In the genomic region with DNA sequence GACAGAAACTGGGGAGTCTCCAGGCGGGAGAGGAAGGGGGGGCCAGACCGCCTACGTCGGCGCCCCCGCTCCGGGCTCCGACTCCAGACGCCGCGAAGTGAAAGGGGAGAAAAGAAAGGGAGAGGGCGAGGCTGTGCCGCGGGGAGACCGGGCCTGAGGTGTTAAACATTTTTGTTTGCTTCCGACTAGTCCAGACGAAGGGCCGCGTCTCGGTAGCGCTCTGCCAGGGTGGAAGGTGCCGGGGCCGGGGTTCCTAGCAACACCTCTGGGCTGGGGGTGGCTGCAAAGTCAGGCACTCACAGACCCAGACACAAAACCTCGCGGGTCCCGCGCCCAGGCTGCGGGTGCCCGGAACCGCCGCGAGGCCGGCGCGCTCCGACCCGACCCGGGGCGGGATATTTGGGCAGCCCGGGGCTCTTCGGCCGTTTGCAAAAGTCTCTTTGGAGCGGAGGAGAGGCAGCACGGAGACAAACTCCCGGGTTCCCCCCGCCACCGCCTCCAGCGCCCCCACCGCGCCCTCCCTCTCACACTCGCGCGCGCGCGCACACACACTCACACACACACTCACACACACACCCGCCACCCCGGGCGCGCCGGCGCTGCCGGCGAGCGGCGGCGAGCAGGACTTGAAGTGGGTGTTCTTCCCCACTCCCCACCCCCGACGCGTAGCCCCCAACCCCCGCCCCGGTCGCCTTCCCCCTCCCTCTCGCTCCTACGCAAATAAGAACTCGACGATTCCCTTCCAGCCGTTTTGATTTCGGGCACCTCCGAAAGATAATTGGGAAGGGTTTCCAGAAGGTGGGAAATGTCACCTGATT, we compare ENCODE assay signal across 1 cellular context.
TF ChIP-seq lines count a peak whose summit lies in the region.

No MANE protein-coding gene starts in this region.

TF ChIP-seq in HepG2, 621 proteins besides CTCF, POLR2A, EP300 and RAD21 (continued from another document and continues in another):
- TF ChIP-seq, protein P1, sequence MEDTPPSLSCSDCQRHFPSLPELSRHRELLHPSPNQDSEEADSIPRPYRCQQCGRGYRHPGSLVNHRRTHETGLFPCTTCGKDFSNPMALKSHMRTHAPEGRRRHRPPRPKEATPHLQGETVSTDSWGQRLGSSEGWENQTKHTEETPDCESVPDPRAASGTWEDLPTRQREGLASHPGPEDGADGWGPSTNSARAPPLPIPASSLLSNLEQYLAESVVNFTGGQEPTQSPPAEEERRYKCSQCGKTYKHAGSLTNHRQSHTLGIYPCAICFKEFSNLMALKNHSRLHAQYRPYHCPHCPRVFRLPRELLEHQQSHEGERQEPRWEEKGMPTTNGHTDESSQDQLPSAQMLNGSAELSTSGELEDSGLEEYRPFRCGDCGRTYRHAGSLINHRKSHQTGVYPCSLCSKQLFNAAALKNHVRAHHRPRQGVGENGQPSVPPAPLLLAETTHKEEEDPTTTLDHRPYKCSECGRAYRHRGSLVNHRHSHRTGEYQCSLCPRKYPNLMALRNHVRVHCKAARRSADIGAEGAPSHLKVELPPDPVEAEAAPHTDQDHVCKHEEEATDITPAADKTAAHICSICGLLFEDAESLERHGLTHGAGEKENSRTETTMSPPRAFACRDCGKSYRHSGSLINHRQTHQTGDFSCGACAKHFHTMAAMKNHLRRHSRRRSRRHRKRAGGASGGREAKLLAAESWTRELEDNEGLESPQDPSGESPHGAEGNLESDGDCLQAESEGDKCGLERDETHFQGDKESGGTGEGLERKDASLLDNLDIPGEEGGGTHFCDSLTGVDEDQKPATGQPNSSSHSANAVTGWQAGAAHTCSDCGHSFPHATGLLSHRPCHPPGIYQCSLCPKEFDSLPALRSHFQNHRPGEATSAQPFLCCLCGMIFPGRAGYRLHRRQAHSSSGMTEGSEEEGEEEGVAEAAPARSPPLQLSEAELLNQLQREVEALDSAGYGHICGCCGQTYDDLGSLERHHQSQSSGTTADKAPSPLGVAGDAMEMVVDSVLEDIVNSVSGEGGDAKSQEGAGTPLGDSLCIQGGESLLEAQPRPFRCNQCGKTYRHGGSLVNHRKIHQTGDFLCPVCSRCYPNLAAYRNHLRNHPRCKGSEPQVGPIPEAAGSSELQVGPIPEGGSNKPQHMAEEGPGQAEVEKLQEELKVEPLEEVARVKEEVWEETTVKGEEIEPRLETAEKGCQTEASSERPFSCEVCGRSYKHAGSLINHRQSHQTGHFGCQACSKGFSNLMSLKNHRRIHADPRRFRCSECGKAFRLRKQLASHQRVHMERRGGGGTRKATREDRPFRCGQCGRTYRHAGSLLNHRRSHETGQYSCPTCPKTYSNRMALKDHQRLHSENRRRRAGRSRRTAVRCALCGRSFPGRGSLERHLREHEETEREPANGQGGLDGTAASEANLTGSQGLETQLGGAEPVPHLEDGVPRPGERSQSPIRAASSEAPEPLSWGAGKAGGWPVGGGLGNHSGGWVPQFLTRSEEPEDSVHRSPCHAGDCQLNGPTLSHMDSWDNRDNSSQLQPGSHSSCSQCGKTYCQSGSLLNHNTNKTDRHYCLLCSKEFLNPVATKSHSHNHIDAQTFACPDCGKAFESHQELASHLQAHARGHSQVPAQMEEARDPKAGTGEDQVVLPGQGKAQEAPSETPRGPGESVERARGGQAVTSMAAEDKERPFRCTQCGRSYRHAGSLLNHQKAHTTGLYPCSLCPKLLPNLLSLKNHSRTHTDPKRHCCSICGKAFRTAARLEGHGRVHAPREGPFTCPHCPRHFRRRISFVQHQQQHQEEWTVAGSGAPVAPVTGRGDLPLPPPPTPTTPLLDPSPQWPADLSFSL (CRISPR knock-in tag; IDR thresholded peaks at IDR 0.05): peak; percentile 81
- no peak for TF ChIP-seq ZNF207 (IDR thresholded peaks at IDR 0.05; ENCODE audit: borderline replicate concordance)
- no peak for TF ChIP-seq GATA4 (IDR thresholded peaks at IDR 0.05; ENCODE audit: borderline replicate concordance, low read depth)
- peak; percentile 32; the same call in 1 of the 2 replicates for TF ChIP-seq KAT8 (CRISPR knock-in tag; IDR thresholded peaks at IDR 0.05)
- TF ChIP-seq MXD4 (CRISPR knock-in tag; IDR thresholded peaks at IDR 0.05): no peak
- no peak for TF ChIP-seq SIX1 (CRISPR knock-in tag; IDR thresholded peaks at IDR 0.05; ENCODE audit: borderline replicate concordance)
- no peak for TF ChIP-seq MXI1 (IDR thresholded peaks at IDR 0.05; ENCODE audit: borderline replicate concordance, low read depth, low read length)
- no peak; the same call in 1 of the 2 replicates for TF ChIP-seq ZNF614 (CRISPR knock-in tag; IDR thresholded peaks at IDR 0.05; ENCODE audit: borderline replicate concordance)
- TF ChIP-seq ATF7-NPFF (CRISPR knock-in tag; IDR thresholded peaks at IDR 0.05; ENCODE audit: low read depth): no peak
- no peak for TF ChIP-seq BORCS8-MEF2B (CRISPR knock-in tag; IDR thresholded peaks at IDR 0.05)
- TF ChIP-seq SRSF9 (IDR thresholded peaks at IDR 0.05; ENCODE audit: borderline replicate concordance, insufficient read depth, low read depth, low read length, poor library complexity, severe bottlenecking): no peak
- TF ChIP-seq ZNF788 (CRISPR knock-in tag; IDR thresholded peaks at IDR 0.05; ENCODE audit: borderline replicate concordance): no peak
- TF ChIP-seq, protein P2, sequence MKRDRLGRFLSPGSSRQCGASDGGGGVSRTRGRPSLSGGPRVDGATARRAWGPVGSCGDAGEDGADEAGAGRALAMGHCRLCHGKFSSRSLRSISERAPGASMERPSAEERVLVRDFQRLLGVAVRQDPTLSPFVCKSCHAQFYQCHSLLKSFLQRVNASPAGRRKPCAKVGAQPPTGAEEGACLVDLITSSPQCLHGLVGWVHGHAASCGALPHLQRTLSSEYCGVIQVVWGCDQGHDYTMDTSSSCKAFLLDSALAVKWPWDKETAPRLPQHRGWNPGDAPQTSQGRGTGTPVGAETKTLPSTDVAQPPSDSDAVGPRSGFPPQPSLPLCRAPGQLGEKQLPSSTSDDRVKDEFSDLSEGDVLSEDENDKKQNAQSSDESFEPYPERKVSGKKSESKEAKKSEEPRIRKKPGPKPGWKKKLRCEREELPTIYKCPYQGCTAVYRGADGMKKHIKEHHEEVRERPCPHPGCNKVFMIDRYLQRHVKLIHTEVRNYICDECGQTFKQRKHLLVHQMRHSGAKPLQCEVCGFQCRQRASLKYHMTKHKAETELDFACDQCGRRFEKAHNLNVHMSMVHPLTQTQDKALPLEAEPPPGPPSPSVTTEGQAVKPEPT (CRISPR knock-in tag; IDR thresholded peaks at IDR 0.05; ENCODE audit: low read depth): no peak
- 0 out of 2 replicates have a peak, but pooled peaks have one; percentile 50 for TF ChIP-seq ZNF773 (CRISPR knock-in tag; IDR thresholded peaks at IDR 0.05; ENCODE audit: borderline replicate concordance)
- TF ChIP-seq ZFYVE20 (CRISPR knock-in tag; IDR thresholded peaks at IDR 0.05; ENCODE audit: borderline replicate concordance, low read depth): no peak
- TF ChIP-seq ZNF563 (CRISPR knock-in tag; IDR thresholded peaks at IDR 0.05): 0 out of 2 replicates have a peak, but pooled peaks have one; percentile 25
- no peak for TF ChIP-seq MEIS1 (CRISPR knock-in tag; IDR thresholded peaks at IDR 0.05; ENCODE audit: borderline replicate concordance)
- TF ChIP-seq POLR2G (IDR thresholded peaks at IDR 0.05; ENCODE audit: low read depth, low read length): peak; percentile 63
- 0 out of 2 replicates have a peak, but pooled peaks have one; percentile 4 for TF ChIP-seq ZNF564 (CRISPR knock-in tag; IDR thresholded peaks at IDR 0.05)
- peak; percentile 98 for TF ChIP-seq ZBTB43 (CRISPR knock-in tag; conservative IDR thresholded peaks at IDR 0.05)
- TF ChIP-seq U2AF1 (optimal IDR thresholded peaks at IDR 0.05; ENCODE audit: low read depth, low read length): no peak
- TF ChIP-seq, protein P3, sequence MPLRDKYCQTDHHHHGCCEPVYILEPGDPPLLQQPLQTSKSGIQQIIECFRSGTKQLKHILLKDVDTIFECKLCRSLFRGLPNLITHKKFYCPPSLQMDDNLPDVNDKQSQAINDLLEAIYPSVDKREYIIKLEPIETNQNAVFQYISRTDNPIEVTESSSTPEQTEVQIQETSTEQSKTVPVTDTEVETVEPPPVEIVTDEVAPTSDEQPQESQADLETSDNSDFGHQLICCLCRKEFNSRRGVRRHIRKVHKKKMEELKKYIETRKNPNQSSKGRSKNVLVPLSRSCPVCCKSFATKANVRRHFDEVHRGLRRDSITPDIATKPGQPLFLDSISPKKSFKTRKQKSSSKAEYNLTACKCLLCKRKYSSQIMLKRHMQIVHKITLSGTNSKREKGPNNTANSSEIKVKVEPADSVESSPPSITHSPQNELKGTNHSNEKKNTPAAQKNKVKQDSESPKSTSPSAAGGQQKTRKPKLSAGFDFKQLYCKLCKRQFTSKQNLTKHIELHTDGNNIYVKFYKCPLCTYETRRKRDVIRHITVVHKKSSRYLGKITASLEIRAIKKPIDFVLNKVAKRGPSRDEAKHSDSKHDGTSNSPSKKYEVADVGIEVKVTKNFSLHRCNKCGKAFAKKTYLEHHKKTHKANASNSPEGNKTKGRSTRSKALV (CRISPR knock-in tag; IDR thresholded peaks at IDR 0.05): peak; percentile 9; the same call in 1 of the 2 replicates
- TF ChIP-seq, protein P4, sequence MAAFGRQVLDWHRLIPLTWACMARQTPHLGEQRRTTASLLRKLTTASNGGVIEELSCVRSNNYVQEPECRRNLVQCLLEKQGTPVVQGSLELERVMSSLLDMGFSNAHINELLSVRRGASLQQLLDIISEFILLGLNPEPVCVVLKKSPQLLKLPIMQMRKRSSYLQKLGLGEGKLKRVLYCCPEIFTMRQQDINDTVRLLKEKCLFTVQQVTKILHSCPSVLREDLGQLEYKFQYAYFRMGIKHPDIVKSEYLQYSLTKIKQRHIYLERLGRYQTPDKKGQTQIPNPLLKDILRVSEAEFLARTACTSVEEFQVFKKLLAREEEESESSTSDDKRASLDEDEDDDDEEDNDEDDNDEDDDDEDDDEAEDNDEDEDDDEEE (CRISPR knock-in tag; IDR thresholded peaks at IDR 0.05): no peak
- 0 out of 2 replicates have a peak, but pooled peaks have one; percentile 37 for TF ChIP-seq ISX (CRISPR knock-in tag; conservative IDR thresholded peaks at IDR 0.05)
- TF ChIP-seq, protein P5, sequence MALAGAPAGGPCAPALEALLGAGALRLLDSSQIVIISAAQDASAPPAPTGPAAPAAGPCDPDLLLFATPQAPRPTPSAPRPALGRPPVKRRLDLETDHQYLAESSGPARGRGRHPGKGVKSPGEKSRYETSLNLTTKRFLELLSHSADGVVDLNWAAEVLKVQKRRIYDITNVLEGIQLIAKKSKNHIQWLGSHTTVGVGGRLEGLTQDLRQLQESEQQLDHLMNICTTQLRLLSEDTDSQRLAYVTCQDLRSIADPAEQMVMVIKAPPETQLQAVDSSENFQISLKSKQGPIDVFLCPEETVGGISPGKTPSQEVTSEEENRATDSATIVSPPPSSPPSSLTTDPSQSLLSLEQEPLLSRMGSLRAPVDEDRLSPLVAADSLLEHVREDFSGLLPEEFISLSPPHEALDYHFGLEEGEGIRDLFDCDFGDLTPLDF (CRISPR knock-in tag; IDR thresholded peaks at IDR 0.05): no peak
- 0 out of 2 replicates have a peak, but pooled peaks have one; percentile 3 for TF ChIP-seq ZFX (CRISPR knock-in tag; IDR thresholded peaks at IDR 0.05; ENCODE audit: low read depth)
- TF ChIP-seq SALL1 (CRISPR knock-in tag; IDR thresholded peaks at IDR 0.05): peak; percentile 14; the same call in 1 of the 2 replicates
- TF ChIP-seq, protein P6, sequence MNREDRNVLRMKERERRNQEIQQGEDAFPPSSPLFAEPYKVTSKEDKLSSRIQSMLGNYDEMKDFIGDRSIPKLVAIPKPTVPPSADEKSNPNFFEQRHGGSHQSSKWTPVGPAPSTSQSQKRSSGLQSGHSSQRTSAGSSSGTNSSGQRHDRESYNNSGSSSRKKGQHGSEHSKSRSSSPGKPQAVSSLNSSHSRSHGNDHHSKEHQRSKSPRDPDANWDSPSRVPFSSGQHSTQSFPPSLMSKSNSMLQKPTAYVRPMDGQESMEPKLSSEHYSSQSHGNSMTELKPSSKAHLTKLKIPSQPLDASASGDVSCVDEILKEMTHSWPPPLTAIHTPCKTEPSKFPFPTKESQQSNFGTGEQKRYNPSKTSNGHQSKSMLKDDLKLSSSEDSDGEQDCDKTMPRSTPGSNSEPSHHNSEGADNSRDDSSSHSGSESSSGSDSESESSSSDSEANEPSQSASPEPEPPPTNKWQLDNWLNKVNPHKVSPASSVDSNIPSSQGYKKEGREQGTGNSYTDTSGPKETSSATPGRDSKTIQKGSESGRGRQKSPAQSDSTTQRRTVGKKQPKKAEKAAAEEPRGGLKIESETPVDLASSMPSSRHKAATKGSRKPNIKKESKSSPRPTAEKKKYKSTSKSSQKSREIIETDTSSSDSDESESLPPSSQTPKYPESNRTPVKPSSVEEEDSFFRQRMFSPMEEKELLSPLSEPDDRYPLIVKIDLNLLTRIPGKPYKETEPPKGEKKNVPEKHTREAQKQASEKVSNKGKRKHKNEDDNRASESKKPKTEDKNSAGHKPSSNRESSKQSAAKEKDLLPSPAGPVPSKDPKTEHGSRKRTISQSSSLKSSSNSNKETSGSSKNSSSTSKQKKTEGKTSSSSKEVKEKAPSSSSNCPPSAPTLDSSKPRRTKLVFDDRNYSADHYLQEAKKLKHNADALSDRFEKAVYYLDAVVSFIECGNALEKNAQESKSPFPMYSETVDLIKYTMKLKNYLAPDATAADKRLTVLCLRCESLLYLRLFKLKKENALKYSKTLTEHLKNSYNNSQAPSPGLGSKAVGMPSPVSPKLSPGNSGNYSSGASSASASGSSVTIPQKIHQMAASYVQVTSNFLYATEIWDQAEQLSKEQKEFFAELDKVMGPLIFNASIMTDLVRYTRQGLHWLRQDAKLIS (CRISPR knock-in tag; IDR thresholded peaks at IDR 0.05): peak; percentile 92; the same call in 1 of the 2 replicates
- peak; percentile 84 for TF ChIP-seq SRSF1 (optimal IDR thresholded peaks at IDR 0.05; ENCODE audit: low read depth, low read length)
- TF ChIP-seq KDM5B (CRISPR knock-in tag; IDR thresholded peaks at IDR 0.05; ENCODE audit: borderline replicate concordance): 0 out of 2 replicates have a peak, but pooled peaks have one; percentile 13
- peak; percentile 61; the same call in 1 of the 2 replicates for TF ChIP-seq RXRA (CRISPR knock-in tag; IDR thresholded peaks at IDR 0.05)
- no peak for TF ChIP-seq ZNF337 (CRISPR knock-in tag; IDR thresholded peaks at IDR 0.05; ENCODE audit: borderline replicate concordance, low read depth)
- TF ChIP-seq ZSCAN21 (CRISPR knock-in tag; IDR thresholded peaks at IDR 0.05; ENCODE audit: borderline replicate concordance): no peak
